Comparison of ENCODE assay signal across 1 cellular context in the genomic region with DNA sequence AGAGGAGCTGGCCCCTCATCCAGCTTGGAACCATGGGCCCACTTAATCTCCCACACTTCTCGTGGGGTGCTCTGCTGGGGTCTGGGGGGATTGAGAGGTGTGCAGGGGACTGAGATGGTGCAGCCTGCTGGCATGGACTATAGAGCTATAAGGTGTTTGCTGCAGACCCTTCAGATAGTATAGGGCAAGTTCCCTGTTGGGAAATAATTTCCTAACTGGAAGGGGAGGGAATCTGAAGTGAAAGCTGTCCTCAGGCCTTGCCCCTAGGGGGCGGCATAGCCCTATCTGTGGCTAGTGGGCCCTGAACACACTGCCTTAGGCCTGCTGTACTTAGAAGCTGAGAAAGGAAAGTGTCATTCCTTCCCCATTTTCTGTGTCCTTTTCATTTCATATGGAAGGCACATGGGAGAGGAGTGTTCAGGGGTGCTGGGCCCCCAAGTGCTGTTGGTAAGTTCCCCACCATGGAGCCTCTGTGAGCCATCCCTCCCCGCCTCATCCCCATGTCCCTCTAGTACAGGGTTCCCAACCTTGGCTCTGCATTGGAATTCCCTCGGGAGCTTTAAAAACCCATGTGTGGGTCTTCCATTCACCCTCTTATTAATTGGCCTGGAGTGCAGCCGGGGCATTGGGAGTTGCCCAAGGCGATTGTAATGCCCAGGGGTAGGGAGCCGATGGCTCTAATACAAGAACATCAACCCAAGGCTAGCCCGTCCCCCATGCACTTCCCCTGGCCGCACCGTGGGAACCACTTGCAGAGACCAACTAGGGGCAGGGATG.
TF ChIP-seq lines count a peak whose summit lies in the region.

No MANE protein-coding gene starts in this region.

TF ChIP-seq in H1, 55 proteins besides CTCF, POLR2A, EP300 and RAD21:
- TF ChIP-seq TEAD4 (IDR thresholded peaks at IDR 0.05; ENCODE audit: low read depth, low read length) = no peak
- TF ChIP-seq CEBPB (IDR thresholded peaks at IDR 0.05; ENCODE audit: low read depth, low read length) = peak; percentile 50; the same call in 1 of the 2 replicates
